In genomic region chr2:27446057-27446456, GRCh38 we compare ENCODE assay signal across 16 cellular contexts. TPM values are rescaled to one million over a fixed set of nuclear protein-coding genes. Genes with fewer than 3 reads are reported as not detected.
DNase-seq lines count a peak whose midpoint lies in the region; ATAC-seq and TF ChIP-seq lines count a peak whose summit lies in the region.
"Had no signal": no experiment of that assay in that cellular context is flagged by ENCODE, and none has a peak within 500 bp of the region (broad histone marks: within the 10 kb centered on the region; RNA-seq: fewer than 3 reads in every experiment).

No MANE protein-coding gene starts in this region.

- intact Hi-C loops in activated CD4-positive, alpha-beta memory T cell treated with anti-CD3 and anti-CD28 coated beads for 36 hours (cut with micrococcal nuclease) = no loop called here
- intact Hi-C loops in PC-9 (cut with micrococcal nuclease; ENCODE audit: unreplicated experiment) = loop anchor here (1.0 to 10.0 kb wide), 2 partner anchors 182 to 209 kb away; no protein-coding TSS in a partner anchor

- H3K36me3 Mint-ChIP-seq in activated CD4-positive, alpha-beta memory T cell treated with anti-CD3 and anti-CD28 coated beads for 36 hours = peaks cover 16% of the 10 kb centered on the region
- peaks cover 20% of the 10 kb centered on the region for H3K36me3 Mint-ChIP-seq in activated CD4-positive, alpha-beta memory T cell treated with anti-CD3 and anti-CD28 coated beads, Interleukin-2, amount 10 ng/mL, durations not matched to agents 7 days and 5 days (ENCODE audit: low read depth)

- POLR2A ChIA-PET in activated CD4-positive, alpha-beta memory T cell treated with anti-CD3 and anti-CD28 coated beads for 36 hours (lab: Charles Lee) = interaction anchor here (1.0 to 1.1 kb wide), 2 partner anchors 13 to 17 kb away, joined by 3 read pairs; no protein-coding TSS in a partner anchor
- POLR2A ChIA-PET in activated CD4-positive, alpha-beta memory T cell treated with anti-CD3 and anti-CD28 coated beads, Interleukin-2, amount 10 ng/mL, durations not matched to agents 7 days and 5 days (lab: Charles Lee) = interaction anchor here (0.6 kb wide), 1 partner anchor 18 kb away, joined by 3 read pairs; no protein-coding TSS in a partner anchor
- POLR2A ChIA-PET in PC-9 (lab: Charles Lee; ENCODE audit: unreplicated experiment) (interaction anchor here (0.5 to 0.6 kb wide), 4 partner anchors 18 to 237 kb away, joined by 3 to 14 read pairs (median 5); no protein-coding TSS in a partner anchor), SK-N-SH (lab: Yijun Ruan, JAX) (no interaction called here)

- peaks cover 36% of the 10 kb centered on the region for H3F3A ChIP-seq in PC-9 (ENCODE audit: insufficient read depth, low read depth)
- no peaks in the 10 kb centered on the region for H3F3A ChIP-seq in SK-N-SH (replicated peaks; ENCODE audit: insufficient read depth)

- no peak overlapping the region for H3K27ac Mint-ChIP-seq in activated CD4-positive, alpha-beta memory T cell treated with anti-CD3 and anti-CD28 coated beads for 36 hours
- H3K27ac Mint-ChIP-seq in activated CD4-positive, alpha-beta memory T cell treated with anti-CD3 and anti-CD28 coated beads, Interleukin-2, amount 10 ng/mL, durations not matched to agents 7 days and 5 days = no peak overlapping the region

- H3K9me3 ChIP-seq in PC-9 (ENCODE audit: insufficient read depth, low read depth) (no peaks in the 10 kb centered on the region), suprapubic skin (no peaks in the 10 kb centered on the region), SK-N-SH (no peaks in the 10 kb centered on the region), tibial nerve (no peaks in the 10 kb centered on the region)
- H3K9me3 ChIP-seq: vagina had no signal

- H3K4me3 Mint-ChIP-seq in activated CD4-positive, alpha-beta memory T cell treated with anti-CD3 and anti-CD28 coated beads for 36 hours = no peak overlapping the region
- no peak overlapping the region for H3K4me3 Mint-ChIP-seq in activated CD4-positive, alpha-beta memory T cell treated with anti-CD3 and anti-CD28 coated beads, Interleukin-2, amount 10 ng/mL, durations not matched to agents 7 days and 5 days

- ATAC-seq in foreskin keratinocyte = peak; percentile 56
- no peak for ATAC-seq in HG02623 (IDR thresholded peaks at IDR 0.05; ENCODE audit: unreplicated experiment)

- DNase-seq in activated CD4-positive, alpha-beta memory T cell treated with anti-CD3 and anti-CD28 coated beads for 36 hours = peak; percentile 27
- no peak for DNase-seq in activated CD4-positive, alpha-beta memory T cell treated with anti-CD3 and anti-CD28 coated beads, Interleukin-2, amount 10 ng/mL, durations not matched to agents 7 days and 5 days
- peak; percentile 75 to 89 for DNase-seq in PC-9
- peak; percentile 59 to 80 for DNase-seq in foreskin keratinocyte
- DNase-seq in suprapubic skin (ENCODE audit: low spot score in 2 of 2) = peak in 1 of 2 donors; percentile 70
- no peak for DNase-seq in SK-N-SH
- no peak for DNase-seq in tibial nerve (ENCODE audit: low spot score in 2 of 2)
- DNase-seq: activated gamma-delta T cell, NCI-H524, SHP77, WERI-Rb-1 had no signal

- H3K36me3 ChIP-seq in PC-9 (ENCODE audit: low read depth) = peaks cover 2% of the 10 kb centered on the region; the same call in 1 of the 2 replicates
- peaks cover 43% of the 10 kb centered on the region for H3K36me3 ChIP-seq in suprapubic skin
- peaks cover 15 to 49% of the 10 kb centered on the region in 2 experiments for H3K36me3 ChIP-seq in SK-N-SH (replicated peaks in 1 of 2; ENCODE audit: control insufficient read depth in 1 of 2, insufficient read depth in 2 of 2, low read length in 1 of 2)
- peaks cover 6 to 91% (median 11%) of the 10 kb centered on the region in 3 donors for H3K36me3 ChIP-seq in tibial nerve

- WGBS in suprapubic skin = 33% methylated on average over 3 of the region's 3 CpGs
- WGBS in SK-N-SH (ENCODE audit: low lambda C conversion rate) = 95% methylated on average over 3 of the region's 3 CpGs
- 89 to 90% methylated on average over 3 of the region's 3 CpGs for WGBS in tibial nerve, 2 donors

- no peak for TF ChIP-seq RAD21 in SK-N-SH (IDR thresholded peaks at IDR 0.05; ENCODE audit: low read length)

- no peaks in the 10 kb centered on the region for H3K9me3 Mint-ChIP-seq in activated CD4-positive, alpha-beta memory T cell treated with anti-CD3 and anti-CD28 coated beads for 36 hours
- no peaks in the 10 kb centered on the region for H3K9me3 Mint-ChIP-seq in activated CD4-positive, alpha-beta memory T cell treated with anti-CD3 and anti-CD28 coated beads, Interleukin-2, amount 10 ng/mL, durations not matched to agents 7 days and 5 days

- H3K27me3 ChIP-seq in PC-9 (ENCODE audit: insufficient read depth, low read depth) = no peaks in the 10 kb centered on the region
- H3K27me3 ChIP-seq in foreskin keratinocyte = no peaks in the 10 kb centered on the region
- H3K27me3 ChIP-seq in suprapubic skin = no peaks in the 10 kb centered on the region
- no peaks in the 10 kb centered on the region for H3K27me3 ChIP-seq in SK-N-SH (ENCODE audit: insufficient read depth)
- no peaks in the 10 kb centered on the region for H3K27me3 ChIP-seq in tibial nerve
- H3K27me3 ChIP-seq: vagina had no signal

- TF ChIP-seq CTCF in PC-9 (conservative IDR thresholded peaks at IDR 0.05) (no peak), foreskin keratinocyte (conservative IDR thresholded peaks at IDR 0.05) (no peak), suprapubic skin (IDR thresholded peaks at IDR 0.05) (no peak), SK-N-SH (IDR thresholded peaks at IDR 0.05) (no peak), tibial nerve (IDR thresholded peaks at IDR 0.05) (no peak)

- H3K4me1 ChIP-seq in PC-9 (replicated peaks; ENCODE audit: insufficient read depth) (peaks cover 19% of the 10 kb centered on the region), foreskin keratinocyte (peaks cover 5% of the 10 kb centered on the region), suprapubic skin (peaks cover 24% of the 10 kb centered on the region), SK-N-SH (ENCODE audit: control insufficient read depth in 1 of 2, insufficient read depth in 2 of 2, low read depth in 1 of 2, low read length in 1 of 2) (no peaks in the 10 kb centered on the region), tibial nerve (peaks cover 0 to 14% (median 0%) of the 10 kb centered on the region in 4 donors)

- H3K9me2 ChIP-seq in PC-9 (ENCODE audit: insufficient read depth) (no peaks in the 10 kb centered on the region), SK-N-SH (no peaks in the 10 kb centered on the region)

- H4K20me1 ChIP-seq in PC-9 (ENCODE audit: insufficient read depth) (no peaks in the 10 kb centered on the region; the same call in 1 of the 2 replicates), SK-N-SH (ENCODE audit: insufficient read depth) (no peaks in the 10 kb centered on the region)

- CTCF ChIA-PET in activated CD4-positive, alpha-beta memory T cell treated with anti-CD3 and anti-CD28 coated beads for 36 hours (lab: Charles Lee) = interaction anchor here (1.1 kb wide), 1 partner anchor 16 kb away, joined by 3 read pairs; no protein-coding TSS in a partner anchor
- CTCF ChIA-PET in activated CD4-positive, alpha-beta memory T cell treated with anti-CD3 and anti-CD28 coated beads, Interleukin-2, amount 10 ng/mL, durations not matched to agents 7 days and 5 days (lab: Charles Lee) = interaction anchor here (0.7 kb wide), 1 partner anchor 166 kb away, joined by 3 read pairs; no protein-coding TSS in a partner anchor
- CTCF ChIA-PET in PC-9 (lab: Charles Lee) = no interaction called here
- CTCF ChIA-PET in SK-N-SH (lab: Yijun Ruan, JAX) = interaction anchor here (1.0 to 1.3 kb wide), 3 partner anchors 15 to 38 kb away, joined by 3 to 6 read pairs (median 3); partner anchors contain the start of gene PPM1G

- H3K4me2 ChIP-seq in PC-9 (peak overlapping the region; percentile 45), SK-N-SH (no peak overlapping the region)

- TF ChIP-seq EP300 in suprapubic skin (IDR thresholded peaks at IDR 0.05) = no peak
- TF ChIP-seq EP300 in SK-N-SH (IDR thresholded peaks at IDR 0.05; ENCODE audit: borderline replicate concordance in 1 of 2, low read depth in 1 of 2, low read length in 1 of 2) = no peak
- no peak for TF ChIP-seq EP300 in tibial nerve (IDR thresholded peaks at IDR 0.05)

- H3K4me3 ChIP-seq in PC-9 (no peak overlapping the region), suprapubic skin (no peak overlapping the region), SK-N-SH (ENCODE audit: low read depth in 2 of 2, low read length in 1 of 2) (no peak overlapping the region), tibial nerve (no peak overlapping the region)
- H3K4me3 ChIP-seq: coronary artery, vagina had no signal

- H3K9ac ChIP-seq in SK-N-SH = no peak overlapping the region

- H2AFZ ChIP-seq in PC-9 = no peak overlapping the region
- no peak overlapping the region for H2AFZ ChIP-seq in SK-N-SH (ENCODE audit: low read depth)

- peaks cover 5% of the 10 kb centered on the region; the same call in 1 of the 2 replicates for H3K79me2 ChIP-seq in PC-9 (ENCODE audit: low read depth)
- no peaks in the 10 kb centered on the region for H3K79me2 ChIP-seq in SK-N-SH (ENCODE audit: insufficient read depth)

- no peaks in the 10 kb centered on the region for H3K27me3 Mint-ChIP-seq in activated CD4-positive, alpha-beta memory T cell treated with anti-CD3 and anti-CD28 coated beads for 36 hours
- H3K27me3 Mint-ChIP-seq in activated CD4-positive, alpha-beta memory T cell treated with anti-CD3 and anti-CD28 coated beads, Interleukin-2, amount 10 ng/mL, durations not matched to agents 7 days and 5 days = no peaks in the 10 kb centered on the region

- TF ChIP-seq POLR2A in suprapubic skin (IDR thresholded peaks at IDR 0.05) (no peak), tibial nerve (IDR thresholded peaks at IDR 0.05) (no peak)

- peaks cover 2% of the 10 kb centered on the region for H3K4me1 Mint-ChIP-seq in activated CD4-positive, alpha-beta memory T cell treated with anti-CD3 and anti-CD28 coated beads for 36 hours (ENCODE audit: low read depth)
- peaks cover 11% of the 10 kb centered on the region for H3K4me1 Mint-ChIP-seq in activated CD4-positive, alpha-beta memory T cell treated with anti-CD3 and anti-CD28 coated beads, Interleukin-2, amount 10 ng/mL, durations not matched to agents 7 days and 5 days

- no TSS peak for BruUV-seq in PC-9 (replicated peaks; lab: Mats Ljungman, UMichigan)

- H3K27ac ChIP-seq in PC-9 (peak overlapping the region; percentile 70), foreskin keratinocyte (peak overlapping the region; percentile 29), suprapubic skin (peak overlapping the region; percentile 61), SK-N-SH (ENCODE audit: low read depth in 2 of 2, low read length in 1 of 2) (no peak overlapping the region), tibial nerve (peak overlapping the region in 1 of 4 donors; percentile 63)
- H3K27ac ChIP-seq: coronary artery, vagina, WERI-Rb-1 had no signal

RNA-seq across cellular contexts. Expression of gene KRTCAP3, which starts 3.9 kb away (rescaled TPM):
- 1 to 10 TPM; 5.4 to 6.4 TPM for total RNA-seq in activated CD4-positive, alpha-beta memory T cell treated with anti-CD3 and anti-CD28 coated beads for 36 hours
- total RNA-seq in activated CD4-positive, alpha-beta memory T cell treated with anti-CD3 and anti-CD28 coated beads, Interleukin-2, amount 10 ng/mL, durations not matched to agents 7 days and 5 days = 10 to 100 TPM in 1 of 2 experiments, 1 to 10 TPM in 1; 7.5 to 10.1 TPM
- total RNA-seq in PC-9 (2021) = 62.9 and 91.7 TPM in 2 replicates
- total RNA-seq in foreskin keratinocyte = 37.1 and 40.2 TPM in 2 replicates
- polyA plus RNA-seq in foreskin keratinocyte = 64.1 and 78.3 TPM in 2 replicates
- 10 to 100 TPM; 31.0 to 50.1 (median 42.2) TPM for total RNA-seq in suprapubic skin
- polyA plus RNA-seq in SK-N-SH (2012; rRNA removed) = 3.6 and 4.1 TPM in 2 replicates
- 0.92 and 1.1 TPM in 2 replicates for polyA plus RNA-seq in SK-N-SH (2012; cell fraction: cytosol; rRNA removed)
- polyA plus RNA-seq in SK-N-SH (2012; cell fraction: nucleus; rRNA removed) = 18.2 TPM in 2 replicates
- total RNA-seq in tibial nerve = 10 to 100 TPM in 1 of 4 donors, 1 to 10 TPM in 1, not detected in 2; 3.6 to 18.1 TPM
- total RNA-seq: fibroblast of villous mesenchyme, skeletal muscle tissue had no signal

RNA-seq across cellular contexts. Expression of gene NRBP1, which starts 17.6 kb away (rescaled TPM):
- total RNA-seq in activated CD4-positive, alpha-beta memory T cell treated with anti-CD3 and anti-CD28 coated beads for 36 hours = 10 to 100 TPM; 80.8 to 82.7 TPM
- total RNA-seq in activated CD4-positive, alpha-beta memory T cell treated with anti-CD3 and anti-CD28 coated beads, Interleukin-2, amount 10 ng/mL, durations not matched to agents 7 days and 5 days = 100 to 1,000 TPM; 103 to 104 TPM
- total RNA-seq in PC-9 (2021) = 67.9 and 83.9 TPM in 2 replicates
- 98.5 and 104 TPM in 2 replicates for total RNA-seq in foreskin keratinocyte
- 91.5 and 100 TPM in 2 replicates for polyA plus RNA-seq in foreskin keratinocyte
- 10 to 100 TPM; 66.8 to 84.3 (median 77.0) TPM for total RNA-seq in suprapubic skin
- polyA plus RNA-seq in SK-N-SH (2012; rRNA removed) = 182 and 227 TPM in 2 replicates
- polyA plus RNA-seq in SK-N-SH (2012; cell fraction: cytosol; rRNA removed) = 144 and 177 TPM in 2 replicates
- 172 and 216 TPM in 2 replicates for polyA plus RNA-seq in SK-N-SH (2012; cell fraction: nucleus; rRNA removed)
- 10 to 100 TPM; 43.7 to 62.5 (median 56.7) TPM for total RNA-seq in tibial nerve

RNA-seq across cellular contexts. Expression of gene PPM1G, which starts 36.7 kb away (rescaled TPM):
- 100 to 1,000 TPM; 127 to 132 TPM for total RNA-seq in activated CD4-positive, alpha-beta memory T cell treated with anti-CD3 and anti-CD28 coated beads for 36 hours
- total RNA-seq in activated CD4-positive, alpha-beta memory T cell treated with anti-CD3 and anti-CD28 coated beads, Interleukin-2, amount 10 ng/mL, durations not matched to agents 7 days and 5 days = 100 to 1,000 TPM; 119 to 122 TPM
- total RNA-seq in PC-9 (2021) = 114 and 136 TPM in 2 replicates
- 128 and 169 TPM in 2 replicates for total RNA-seq in foreskin keratinocyte
- 119 and 149 TPM in 2 replicates for polyA plus RNA-seq in foreskin keratinocyte
- 10 to 100 TPM; 37.4 to 54.1 (median 49.3) TPM for total RNA-seq in suprapubic skin
- polyA plus RNA-seq in SK-N-SH (2012; rRNA removed) = 99.7 and 113 TPM in 2 replicates
- 118 and 123 TPM in 2 replicates for polyA plus RNA-seq in SK-N-SH (2012; cell fraction: cytosol; rRNA removed)
- 90.9 and 97.1 TPM in 2 replicates for polyA plus RNA-seq in SK-N-SH (2012; cell fraction: nucleus; rRNA removed)
- 10 to 100 TPM; 33.7 to 53.6 (median 47.9) TPM for total RNA-seq in tibial nerve

RNA-seq across cellular contexts. Expression of gene IFT172, which starts 43.5 kb away (rescaled TPM):
- 1 to 10 TPM; 7.7 to 8.2 TPM for total RNA-seq in activated CD4-positive, alpha-beta memory T cell treated with anti-CD3 and anti-CD28 coated beads for 36 hours
- total RNA-seq in activated CD4-positive, alpha-beta memory T cell treated with anti-CD3 and anti-CD28 coated beads, Interleukin-2, amount 10 ng/mL, durations not matched to agents 7 days and 5 days = 1 to 10 TPM; 7.9 to 9.9 TPM
- total RNA-seq in PC-9 (2021) (26.2 and 27.2 TPM in 2 replicates), foreskin keratinocyte (10.6 and 14.6 TPM in 2 replicates), suprapubic skin (10 to 100 TPM; 21.6 to 70.0 (median 27.4) TPM), tibial nerve (10 to 100 TPM; 27.8 to 61.4 (median 40.9) TPM)
- polyA plus RNA-seq in foreskin keratinocyte (10.9 and 11.6 TPM in 2 replicates), SK-N-SH (2012; rRNA removed) (28.2 and 31.3 TPM in 2 replicates)
- 9.6 and 15.7 TPM in 2 replicates for polyA plus RNA-seq in SK-N-SH (2012; cell fraction: cytosol; rRNA removed)
- 112 and 120 TPM in 2 replicates for polyA plus RNA-seq in SK-N-SH (2012; cell fraction: nucleus; rRNA removed)

RNA-seq across cellular contexts. Expression of gene FNDC4, which starts 48.9 kb away (rescaled TPM):
- total RNA-seq in activated CD4-positive, alpha-beta memory T cell treated with anti-CD3 and anti-CD28 coated beads for 36 hours = under 1 TPM; 0.22 to 0.38 TPM
- not detected for total RNA-seq in activated CD4-positive, alpha-beta memory T cell treated with anti-CD3 and anti-CD28 coated beads, Interleukin-2, amount 10 ng/mL, durations not matched to agents 7 days and 5 days
- total RNA-seq in PC-9 (2021) = 5.3 and 6.3 TPM in 2 replicates
- total RNA-seq in foreskin keratinocyte = 13.4 and 21.5 TPM in 2 replicates
- polyA plus RNA-seq in foreskin keratinocyte = 15.8 and 23.7 TPM in 2 replicates
- total RNA-seq in suprapubic skin = 1 to 10 TPM; 4.7 to 8.0 (median 5.5) TPM
- 26.5 and 27.0 TPM in 2 replicates for polyA plus RNA-seq in SK-N-SH (2012; rRNA removed)
- 18.9 and 29.5 TPM in 2 replicates for polyA plus RNA-seq in SK-N-SH (2012; cell fraction: cytosol; rRNA removed)
- polyA plus RNA-seq in SK-N-SH (2012; cell fraction: nucleus; rRNA removed) = 23.1 and 23.8 TPM in 2 replicates
- total RNA-seq in tibial nerve = 10 to 100 TPM in 2 of 4 donors, 1 to 10 TPM in 2; 7.0 to 30.3 (median 9.3) TPM

Comparison
In these comparisons a context has a peak if more than half of its experiments do, and no peak if none do; other contexts are left out.
1. DNase-seq: peak in activated CD4-positive, alpha-beta memory T cell treated with anti-CD3 and anti-CD28 coated beads for 36 hours (single experiment), PC-9 (2 of 2) and foreskin keratinocyte (2 of 2); none in activated CD4-positive, alpha-beta memory T cell treated with anti-CD3 and anti-CD28 coated beads, Interleukin-2, amount 10 ng/mL, durations not matched to agents 7 days and 5 days (single experiment), SK-N-SH (single experiment) and tibial nerve (0 of 2).
2. H3K27ac ChIP-seq: peak in PC-9 (single experiment), foreskin keratinocyte (single experiment) and suprapubic skin (single experiment); none in SK-N-SH (0 of 2).